ENCODE assay signal across 21 cellular contexts in the genomic region with DNA sequence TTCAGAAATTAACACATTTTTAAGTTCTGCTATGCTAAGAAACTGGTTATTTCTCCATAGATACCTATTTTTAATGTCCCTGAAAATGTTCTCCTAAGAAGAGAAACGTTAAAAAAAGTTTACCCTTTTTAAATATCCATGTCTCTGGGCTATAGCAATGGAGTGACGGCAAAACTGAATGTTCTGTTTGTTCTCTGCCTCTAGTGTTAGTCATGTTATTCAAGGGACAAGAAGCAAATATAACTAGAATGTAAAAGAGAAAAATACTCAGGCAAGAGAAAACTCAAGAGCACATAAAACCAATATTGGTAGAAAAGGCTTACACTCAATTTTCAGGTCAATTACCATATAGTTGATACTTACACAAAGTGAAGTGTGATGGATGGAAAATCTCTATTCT.
"Had no signal": no experiment of that assay in that cellular context is flagged by ENCODE, and none has a peak within 500 bp of the region (broad histone marks: within the 10 kb centered on the region; RNA-seq: fewer than 3 reads in every experiment).

No MANE protein-coding gene starts in this region.

- H3K4me1 Mint-ChIP-seq: activated B cell treated with CpG ODN at 0.5 μM for 24 hours, endodermal cell, memory B cell, natural killer cell had no signal

- ATAC-seq: activated CD8-positive, alpha-beta T cell treated with anti-CD3 and anti-CD28 coated beads for 36 hours; activated T-cell treated with anti-CD3 and anti-CD28 coated beads, Interleukin-2, amount 50 U/mL, for 4 hours; body of pancreas; natural killer cell had no signal

- H3K9me3 Mint-ChIP-seq: activated B cell treated with CpG ODN at 0.5 μM for 24 hours; activated CD8-positive, alpha-beta T cell treated with anti-CD3 and anti-CD28 coated beads for 36 hours; activated T-cell treated with anti-CD3 and anti-CD28 coated beads, Interleukin-2, amount 50 U/mL, for 4 hours; endodermal cell had no signal

- H3K4me3 Mint-ChIP-seq: activated B cell treated with CpG ODN at 0.5 μM for 24 hours; activated CD8-positive, alpha-beta T cell treated with anti-CD3 and anti-CD28 coated beads for 36 hours; activated T-cell treated with anti-CD3 and anti-CD28 coated beads, Interleukin-2, amount 50 U/mL, for 4 hours; endodermal cell; memory B cell; natural killer cell; T-helper 2 cell treated with Interferon-gamma antibody and Interleukin-4, amounts not matched to agents 5 μg/mL and 100 μg/mL, for 36 hours had no signal

- H3K4me3 ChIP-seq: body of pancreas, right atrium auricular region had no signal

- FAIRE-seq: small intestine had no signal

- H3K27me3 ChIP-seq: body of pancreas, right atrium auricular region had no signal

- H3K27ac Mint-ChIP-seq: activated B cell treated with CpG ODN at 0.5 μM for 24 hours; activated CD8-positive, alpha-beta T cell treated with anti-CD3 and anti-CD28 coated beads for 36 hours; endodermal cell; memory B cell; natural killer cell; progenitor cell of endocrine pancreas; T-helper 2 cell treated with Interferon-gamma antibody and Interleukin-4, amounts not matched to agents 5 μg/mL and 100 μg/mL, for 36 hours had no signal

- DNase-seq: activated B cell treated with CpG ODN at 0.5 μM for 24 hours; activated CD4-positive, alpha-beta T cell treated with anti-CD3 and anti-CD28 coated beads for 48 hours; activated CD8-positive, alpha-beta T cell treated with anti-CD3 and anti-CD28 coated beads for 36 hours; activated effector memory CD4-positive, alpha-beta T cell treated with Interleukin-2 at 50 U/mL for 16 hours; activated naive CD4-positive, alpha-beta T cell treated with anti-CD3 and anti-CD28 coated beads, Interleukin-2, amount 50 U/mL, for 16 hours; activated T-cell treated with anti-CD3 and anti-CD28 coated beads, Interleukin-2, amount 50 U/mL, for 4 hours; body of pancreas; central memory CD4-positive, alpha-beta T cell; dermis blood vessel endothelial cell; endodermal cell; islet precursor cell; natural killer cell; nucleus accumbens; small intestine; stimulated activated CD4-positive, alpha-beta T cell treated with anti-CD3 and anti-CD28 coated beads, Interleukin-4, amount 100 ng/mL, for 24 hours; stimulated activated naive CD4-positive, alpha-beta T cell treated with Interleukin-2 at 50 U/mL for 16 hours; SW 1271 had no signal

- H3K27ac ChIP-seq: body of pancreas, right atrium auricular region had no signal

- H3K36me3 Mint-ChIP-seq: memory B cell, natural killer cell had no signal

- H3K27me3 Mint-ChIP-seq: activated B cell treated with CpG ODN at 0.5 μM for 24 hours; activated CD8-positive, alpha-beta T cell treated with anti-CD3 and anti-CD28 coated beads for 36 hours; memory B cell; progenitor cell of endocrine pancreas had no signal
